19 cellular contexts compared by ENCODE assay signal in the genomic region with DNA sequence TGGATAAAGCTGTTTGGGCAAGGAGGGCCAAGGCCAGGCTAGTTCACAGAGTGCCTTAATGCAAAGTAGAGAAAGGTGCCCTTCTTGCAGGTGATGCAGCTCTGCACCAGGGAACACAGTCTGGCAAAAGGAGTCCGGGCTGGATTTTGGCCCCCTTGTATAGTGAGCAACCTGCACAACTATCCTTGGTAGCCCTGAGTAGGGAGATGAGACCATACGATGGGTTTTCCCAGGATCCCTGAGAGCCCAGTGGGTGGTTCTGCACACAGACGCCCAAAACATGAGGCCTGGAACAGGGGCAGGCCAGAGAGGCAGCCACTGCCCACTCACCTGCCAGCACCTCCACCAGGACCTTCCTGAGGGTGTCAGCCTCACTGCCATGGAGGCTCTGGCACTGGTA. TPM values are rescaled to one million over a fixed set of nuclear protein-coding genes. Genes with fewer than 3 reads are reported as not detected.
A peak's percentile ranks its signal among the peaks of the same experiment; 100 is the strongest.
DNase-seq lines count a peak whose midpoint lies in the region; ATAC-seq and TF ChIP-seq lines count a peak whose summit lies in the region.
"Had no signal": no experiment of that assay in that cellular context is flagged by ENCODE, and none has a peak within 500 bp of the region (broad histone marks: within the 10 kb centered on the region; RNA-seq: fewer than 3 reads in every experiment).

No MANE protein-coding gene starts in this region.

- no peaks in the 10 kb centered on the region for H3K9me3 Mint-ChIP-seq in activated CD4-positive, alpha-beta T cell treated with anti-CD3 and anti-CD28 coated beads, Interleukin-2, amount 10 ng/mL, durations not matched to agents 24 days and 14 days
- H3K9me3 Mint-ChIP-seq in glutamatergic neuron (ENCODE audit: unreplicated experiment): peaks cover 4% of the 10 kb centered on the region
- H3K9me3 Mint-ChIP-seq: CD4-positive, alpha-beta T cell; CD8-positive, alpha-beta memory T cell had no signal

- no peak overlapping the region for H3K27ac Mint-ChIP-seq in activated CD4-positive, alpha-beta T cell treated with anti-CD3 and anti-CD28 coated beads, Interleukin-2, amount 10 ng/mL, durations not matched to agents 24 days and 14 days
- H3K27ac Mint-ChIP-seq in glutamatergic neuron (ENCODE audit: unreplicated experiment): no peak overlapping the region
- H3K27ac Mint-ChIP-seq: B cell; CD4-positive, alpha-beta T cell; CD8-positive, alpha-beta memory T cell had no signal

- no peak overlapping the region for H4K8ac ChIP-seq in neuronal stem cell (ENCODE audit: low read depth, low read length)

- ATAC-seq in HG02938 (IDR thresholded peaks at IDR 0.05; ENCODE audit: unreplicated experiment): no peak

- peak overlapping the region; percentile 37 for H3K23ac ChIP-seq in neuronal stem cell (ENCODE audit: low read depth, low read length, poor library complexity)

- no peak overlapping the region for H2BK120ac ChIP-seq in neuronal stem cell (ENCODE audit: low read depth, low read length)

- H2AFZ ChIP-seq in neuronal stem cell (ENCODE audit: low read length): no peak overlapping the region

- H3K4me1 ChIP-seq in neuronal stem cell (ENCODE audit: control insufficient read depth in 2 of 2, insufficient read depth in 1 of 2, low read depth in 1 of 2, low read length in 2 of 2): peaks cover 0 to 4% of the 10 kb centered on the region in 2 donors

- no peaks in the 10 kb centered on the region for H3K9me3 ChIP-seq in neuronal stem cell (replicated peaks in 1 of 2; ENCODE audit: control insufficient read depth in 2 of 2, insufficient read depth in 1 of 2, low read depth in 1 of 2, low read length in 2 of 2)
- H3K9me3 ChIP-seq: BLaER1 had no signal

- H3K18ac ChIP-seq in neuronal stem cell (ENCODE audit: low read length): peak overlapping the region; percentile 32

- H3K27ac ChIP-seq in dorsolateral prefrontal cortex: no peak overlapping the region
- H3K27ac ChIP-seq in neuronal stem cell (replicated peaks; ENCODE audit: low read length): no peak overlapping the region
- H3K27ac ChIP-seq: 22Rv1, BLaER1 had no signal

- no peak overlapping the region for H3K4me2 ChIP-seq in neuronal stem cell (ENCODE audit: insufficient read depth, low read length, poor library complexity, severe bottlenecking)
- H3K4me2 ChIP-seq: BLaER1 had no signal

- TF ChIP-seq CTCF in dorsolateral prefrontal cortex (IDR thresholded peaks at IDR 0.05 in 54 of 56, conservative IDR thresholded peaks at IDR 0.05 in 2 of 56; ENCODE audit: low read depth in 1 of 56, partially characterized antibody in 56 of 56): no peak
- no peak for TF ChIP-seq CTCF in glutamatergic neuron (IDR thresholded peaks at IDR 0.05; ENCODE audit: partially characterized antibody, unreplicated experiment)

- no peak overlapping the region for H2BK5ac ChIP-seq in neuronal stem cell (ENCODE audit: low read length)

- intact Hi-C loops in activated CD4-positive, alpha-beta T cell treated with anti-CD3 and anti-CD28 coated beads, Interleukin-2, amount 10 ng/mL, durations not matched to agents 24 days and 14 days (cut with micrococcal nuclease): no loop called here
- intact Hi-C loops in dorsolateral prefrontal cortex (cut with DNase I): no loop called here

- peak overlapping the region; percentile 26 for H3K14ac ChIP-seq in neuronal stem cell (ENCODE audit: low read length)

- H2BK12ac ChIP-seq in neuronal stem cell (ENCODE audit: low read length): no peak overlapping the region

- no CpG with 5 or more reads among the region's 3 CpGs for WGBS in neuronal stem cell (ENCODE audit: extremely low coverage in 2 of 2, insufficient read length in 2 of 2, insufficient replicate concordance in 1 of 2), 2 donors

- H3K27me3 Mint-ChIP-seq in activated CD4-positive, alpha-beta T cell treated with anti-CD3 and anti-CD28 coated beads, Interleukin-2, amount 10 ng/mL, durations not matched to agents 24 days and 14 days: peaks cover 11% of the 10 kb centered on the region
- H3K27me3 Mint-ChIP-seq in glutamatergic neuron (ENCODE audit: unreplicated experiment): peaks cover 6% of the 10 kb centered on the region

- H3K9ac ChIP-seq in neuronal stem cell (ENCODE audit: low read depth, low read length, poor library complexity): no peak overlapping the region
- H3K9ac ChIP-seq: BLaER1 had no signal

- DNase-seq in activated CD4-positive, alpha-beta T cell treated with anti-CD3 and anti-CD28 coated beads, Interleukin-2, amount 10 ng/mL, durations not matched to agents 24 days and 14 days: peak; percentile 40
- DNase-seq in activated CD4-positive, alpha-beta T cell treated with anti-CD3 and anti-CD28 coated beads for 48 hours: no peak
- DNase-seq in dorsolateral prefrontal cortex: no peak
- no peak for DNase-seq in neuronal stem cell (ENCODE audit: low spot score)
- DNase-seq in glutamatergic neuron: no peak
- DNase-seq in activated T-cell treated with anti-CD3 and anti-CD28 coated beads for 4 hours: no peak
- DNase-seq: Calu3; CD4-positive, alpha-beta T cell; CD8-positive, alpha-beta memory T cell; DMS153; DND-41; GOT3; H7; HCEC 1CT had no signal

- H3K4ac ChIP-seq in neuronal stem cell (ENCODE audit: low read length): no peak overlapping the region

- no peaks in the 10 kb centered on the region for H3K36me3 ChIP-seq in neuronal stem cell (replicated peaks in 1 of 2; ENCODE audit: control insufficient read depth in 2 of 2, insufficient read depth in 2 of 2, low read length in 2 of 2)
- H3K36me3 ChIP-seq: BLaER1 had no signal

- no peak overlapping the region for H2AK5ac ChIP-seq in neuronal stem cell (ENCODE audit: low read depth, low read length)

- H3K4me3 Mint-ChIP-seq in activated CD4-positive, alpha-beta T cell treated with anti-CD3 and anti-CD28 coated beads, Interleukin-2, amount 10 ng/mL, durations not matched to agents 24 days and 14 days: no peak overlapping the region
- no peak overlapping the region for H3K4me3 Mint-ChIP-seq in glutamatergic neuron (ENCODE audit: unreplicated experiment)
- H3K4me3 Mint-ChIP-seq: B cell; CD4-positive, alpha-beta T cell; CD8-positive, alpha-beta memory T cell had no signal

- H3K4me1 Mint-ChIP-seq in activated CD4-positive, alpha-beta T cell treated with anti-CD3 and anti-CD28 coated beads, Interleukin-2, amount 10 ng/mL, durations not matched to agents 24 days and 14 days: no peaks in the 10 kb centered on the region
- H3K4me1 Mint-ChIP-seq in glutamatergic neuron (ENCODE audit: low read depth, unreplicated experiment): no peaks in the 10 kb centered on the region
- H3K4me1 Mint-ChIP-seq: CD8-positive, alpha-beta memory T cell had no signal

- H3K4me3 ChIP-seq in dorsolateral prefrontal cortex (peak overlapping the region in 34 of 59 donors; percentile 1 to 47 (median 26)), neuronal stem cell (ENCODE audit: low read length in 2 of 2) (peak overlapping the region in 1 of 2 donors; percentile 14)
- H3K4me3 ChIP-seq: BLaER1 had no signal

- peaks cover 0 to 12% (median 0%) of the 10 kb centered on the region in 45 donors for H3K27me3 ChIP-seq in dorsolateral prefrontal cortex
- peaks cover 0 to 24% (median 0%) of the 10 kb centered on the region in 3 experiments for H3K27me3 ChIP-seq in neuronal stem cell (ENCODE audit: control insufficient read depth in 3 of 3, insufficient read depth in 3 of 3, low read depth in 1 of 3, low read length in 3 of 3)
- H3K27me3 ChIP-seq: BLaER1 had no signal

- no peaks in the 10 kb centered on the region for H3K36me3 Mint-ChIP-seq in activated CD4-positive, alpha-beta T cell treated with anti-CD3 and anti-CD28 coated beads, Interleukin-2, amount 10 ng/mL, durations not matched to agents 24 days and 14 days (ENCODE audit: low read depth)
- H3K36me3 Mint-ChIP-seq in glutamatergic neuron (ENCODE audit: unreplicated experiment): no peaks in the 10 kb centered on the region

- no peaks in the 10 kb centered on the region for H3K79me1 ChIP-seq in neuronal stem cell (ENCODE audit: low read depth, low read length)

- no peak overlapping the region for H4K91ac ChIP-seq in neuronal stem cell (ENCODE audit: low read depth, low read length, poor library complexity)

- no peak overlapping the region for H2BK15ac ChIP-seq in neuronal stem cell (ENCODE audit: low read length)

RNA-seq across cellular contexts. Expression of gene TREM2, which starts 2.0 kb away (rescaled TPM):
- not detected in 2 replicates for total RNA-seq in activated CD4-positive, alpha-beta T cell treated with anti-CD3 and anti-CD28 coated beads, Interleukin-2, amount 10 ng/mL, durations not matched to agents 24 days and 14 days
- total RNA-seq in dorsolateral prefrontal cortex (10 to 100 TPM in 68 of 120 experiments, 1 to 10 TPM in 52; 1.2 to 28.9 (median 11.7) TPM), glutamatergic neuron (ENCODE audit: unreplicated experiment) (not detected)
- polyA plus RNA-seq in neuronal stem cell (2013, experiment 1 of 2): 0.07 TPM
- 0.04 TPM for polyA plus RNA-seq in neuronal stem cell (2013, experiment 2 of 2)
- total RNA-seq: B cell; Calu3; CD4-positive, alpha-beta T cell; H7 had no signal
- polyA plus RNA-seq: CD8-positive, alpha-beta memory T cell had no signal

RNA-seq across cellular contexts. Expression of gene TREML1, which starts 6.8 kb away (rescaled TPM):
- not detected in 2 replicates for total RNA-seq in activated CD4-positive, alpha-beta T cell treated with anti-CD3 and anti-CD28 coated beads, Interleukin-2, amount 10 ng/mL, durations not matched to agents 24 days and 14 days
- 1 to 10 TPM in 70 of 120 experiments, under 1 TPM in 31, not detected in 19; 0.43 to 5.0 (median 1.4) TPM for total RNA-seq in dorsolateral prefrontal cortex
- polyA plus RNA-seq in neuronal stem cell (2013, experiment 1 of 2): not detected
- polyA plus RNA-seq in neuronal stem cell (2013, experiment 2 of 2): not detected
- not detected for total RNA-seq in glutamatergic neuron (ENCODE audit: unreplicated experiment)
- total RNA-seq: B cell; Calu3; CD4-positive, alpha-beta T cell; CD8-positive, alpha-beta memory T cell; H7 had no signal
- polyA plus RNA-seq: AG04450; CD8-positive, alpha-beta memory T cell had no signal

RNA-seq across cellular contexts. Expression of gene TREML2, which starts 40.0 kb away (rescaled TPM):
- 3.5 TPM in 2 replicates for total RNA-seq in activated CD4-positive, alpha-beta T cell treated with anti-CD3 and anti-CD28 coated beads, Interleukin-2, amount 10 ng/mL, durations not matched to agents 24 days and 14 days
- total RNA-seq in dorsolateral prefrontal cortex (under 1 TPM in 17 of 120 experiments, not detected in 103; 0.13 to 0.97 (median 0.20) TPM), glutamatergic neuron (ENCODE audit: unreplicated experiment) (not detected)
- 0.01 TPM for polyA plus RNA-seq in neuronal stem cell (2013, experiment 1 of 2)
- polyA plus RNA-seq in neuronal stem cell (2013, experiment 2 of 2): not detected
- total RNA-seq: Calu3, H7 had no signal
- polyA plus RNA-seq: AG04450 had no signal
